1 cellular context compared by ENCODE assay signal in the genomic region with DNA sequence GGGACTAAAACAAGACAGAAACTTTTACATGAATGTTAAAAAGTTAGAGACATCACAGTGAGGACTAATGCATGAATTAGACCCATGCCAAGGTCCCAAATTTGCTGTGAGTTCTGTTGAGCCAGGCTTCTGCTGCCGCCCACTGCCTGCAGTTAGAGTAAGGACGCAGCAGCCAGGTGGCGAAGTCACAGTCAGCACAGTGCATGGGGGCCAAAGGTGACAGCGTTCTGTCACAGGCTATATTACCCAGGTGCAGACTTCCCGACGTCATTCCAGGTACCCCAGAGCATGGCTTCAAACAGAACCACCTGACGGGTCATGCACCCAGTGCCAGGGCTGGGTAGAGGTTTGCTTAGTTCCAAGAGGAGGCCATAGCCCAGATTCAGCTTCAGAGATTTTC.
TF ChIP-seq lines count a peak whose summit lies in the region.

No MANE protein-coding gene starts in this region.

TF ChIP-seq in IMR-90, 13 proteins besides CTCF, POLR2A, EP300 and RAD21:
- TF ChIP-seq SMC3 (IDR thresholded peaks at IDR 0.05; ENCODE audit: low read depth, low read length) = no peak
- no peak for TF ChIP-seq MAZ (IDR thresholded peaks at IDR 0.05; ENCODE audit: borderline replicate concordance, low read depth, low read length)
- TF ChIP-seq CEBPB (IDR thresholded peaks at IDR 0.05; ENCODE audit: low read depth, low read length) = no peak
- no peak for TF ChIP-seq NFE2L2 (IDR thresholded peaks at IDR 0.05; ENCODE audit: low read depth, low read length)
- TF ChIP-seq RFX5 (IDR thresholded peaks at IDR 0.05; ENCODE audit: low read depth, low read length) = no peak
- no peak for TF ChIP-seq CHD1 (IDR thresholded peaks at IDR 0.05; ENCODE audit: low read depth, low read length)
- TF ChIP-seq BHLHE40 (IDR thresholded peaks at IDR 0.05; ENCODE audit: low read depth, low read length) = no peak
- no peak for TF ChIP-seq MAFK (IDR thresholded peaks at IDR 0.05; ENCODE audit: low read depth, low read length)
- TF ChIP-seq MXI1 (IDR thresholded peaks at IDR 0.05; ENCODE audit: borderline replicate concordance, low read depth, low read length) = no peak
- TF ChIP-seq, protein P1, sequence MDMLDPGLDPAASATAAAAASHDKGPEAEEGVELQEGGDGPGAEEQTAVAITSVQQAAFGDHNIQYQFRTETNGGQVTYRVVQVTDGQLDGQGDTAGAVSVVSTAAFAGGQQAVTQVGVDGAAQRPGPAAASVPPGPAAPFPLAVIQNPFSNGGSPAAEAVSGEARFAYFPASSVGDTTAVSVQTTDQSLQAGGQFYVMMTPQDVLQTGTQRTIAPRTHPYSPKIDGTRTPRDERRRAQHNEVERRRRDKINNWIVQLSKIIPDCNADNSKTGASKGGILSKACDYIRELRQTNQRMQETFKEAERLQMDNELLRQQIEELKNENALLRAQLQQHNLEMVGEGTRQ (IDR thresholded peaks at IDR 0.05; ENCODE audit: low read depth, low read length) = no peak
- TF ChIP-seq, protein P2, sequence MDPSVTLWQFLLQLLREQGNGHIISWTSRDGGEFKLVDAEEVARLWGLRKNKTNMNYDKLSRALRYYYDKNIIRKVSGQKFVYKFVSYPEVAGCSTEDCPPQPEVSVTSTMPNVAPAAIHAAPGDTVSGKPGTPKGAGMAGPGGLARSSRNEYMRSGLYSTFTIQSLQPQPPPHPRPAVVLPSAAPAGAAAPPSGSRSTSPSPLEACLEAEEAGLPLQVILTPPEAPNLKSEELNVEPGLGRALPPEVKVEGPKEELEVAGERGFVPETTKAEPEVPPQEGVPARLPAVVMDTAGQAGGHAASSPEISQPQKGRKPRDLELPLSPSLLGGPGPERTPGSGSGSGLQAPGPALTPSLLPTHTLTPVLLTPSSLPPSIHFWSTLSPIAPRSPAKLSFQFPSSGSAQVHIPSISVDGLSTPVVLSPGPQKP (IDR thresholded peaks at IDR 0.05; ENCODE audit: borderline replicate concordance, low read depth, low read length) = no peak
- TF ChIP-seq RCOR1 (IDR thresholded peaks at IDR 0.05; ENCODE audit: insufficient replicate concordance, low read length) = no peak
- TF ChIP-seq FOS (IDR thresholded peaks at IDR 0.05; ENCODE audit: low read depth, low read length) = no peak
